Comparison of ENCODE assay signal across 8 cellular contexts in genomic region chr9:18442629-18443491, GRCh38. TPM values are rescaled to one million over a fixed set of nuclear protein-coding genes. Genes with fewer than 3 reads are reported as not detected.
A peak's percentile ranks its signal among the peaks of the same experiment; 100 is the strongest.
DNase-seq lines count a peak whose midpoint lies in the region; ATAC-seq and TF ChIP-seq lines count a peak whose summit lies in the region.

No MANE protein-coding gene starts in this region.

- peak overlapping the region; percentile 41 for H3K27ac ChIP-seq in VCaP

- ATAC-seq in GM18520 (IDR thresholded peaks at IDR 0.05; ENCODE audit: unreplicated experiment), result peak; percentile 84
- peak; percentile 86 for ATAC-seq in HG02973 (IDR thresholded peaks at IDR 0.05; ENCODE audit: unreplicated experiment)
- ATAC-seq in left lobe of liver, result peak; percentile 68

- DNase-seq in AG08396 (ENCODE audit: low spot score) (peak; percentile 76), NCI-H2029 treated with DMSO at 0.1 percent for 48 hours (lab: John Stamatoyannopoulos, UW) (peak; percentile 50), cerebellum (ENCODE audit: low spot score) (peak; percentile 48), left lobe of liver (ENCODE audit: low spot score) (peak; percentile 73)
- peak; percentile 7 to 32 for DNase-seq in stimulated activated CD4-positive, alpha-beta T cell treated with anti-CD3 and anti-CD28 coated beads, Interleukin-4, amount 100 ng/mL, for 4 hours

- TF ChIP-seq CTCF in VCaP (conservative IDR thresholded peaks at IDR 0.05), result peak; percentile 98

RNA-seq across cellular contexts. Expression of gene ADAMTSL1, which starts 31.1 kb away (rescaled TPM):
- total RNA-seq in cerebellum (17.5 TPM), left lobe of liver (1.9 TPM)

Comparison
In these comparisons a context has a peak if more than half of its experiments do, and no peak if none do; other contexts are left out.
1. Peak in every context shown above with its lines: DNase-seq, ATAC-seq and H3K27ac ChIP-seq.
2. DNase-seq: peak in every context shown above with its lines; median percentile 76 in AG08396; 73 in left lobe of liver; 50 in NCI-H2029 treated with DMSO at 0.1 percent for 48 hours; 48 in cerebellum; 20 in stimulated activated CD4-positive, alpha-beta T cell treated with anti-CD3 and anti-CD28 coated beads, Interleukin-4, amount 100 ng/mL, for 4 hours.